ENCODE assay signal across 21 cellular contexts in genomic region chr5:130222638-130223037, GRCh38.
DNase-seq lines count a peak whose midpoint lies in the region; ATAC-seq and TF ChIP-seq lines count a peak whose summit lies in the region.
"Had no signal": no experiment of that assay in that cellular context is flagged by ENCODE, and none has a peak within 500 bp of the region (broad histone marks: within the 10 kb centered on the region; RNA-seq: fewer than 3 reads in every experiment).

No MANE protein-coding gene starts in this region.

- POLR2A ChIA-PET in OCI-LY7 (lab: Charles Lee), result no interaction called here

- CTCF ChIA-PET in OCI-LY7 (lab: Charles Lee; ENCODE audit: unreplicated experiment), result no interaction called here

- no peak overlapping the region for H3K4me3 Mint-ChIP-seq in GM23338
- no peak overlapping the region for H3K4me3 Mint-ChIP-seq in natural killer cell
- H3K4me3 Mint-ChIP-seq: activated naive CD4-positive, alpha-beta T cell treated with anti-CD3 and anti-CD28 coated beads for 36 hours; IgD-negative memory B cell; neural crest cell had no signal

- H3K79me2 ChIP-seq in GM23338 (replicated peaks; ENCODE audit: insufficient read depth) (no peaks in the 10 kb centered on the region), OCI-LY7 (ENCODE audit: insufficient read depth, low read depth, low read length) (no peaks in the 10 kb centered on the region)

- H3K9me2 ChIP-seq in GM23338 (ENCODE audit: insufficient read depth) (0 out of 2 replicates have a peak, but pooled peaks cover 4% of the 10 kb centered on the region), OCI-LY7 (ENCODE audit: insufficient read depth, low read length) (no peaks in the 10 kb centered on the region)

- H3K27me3 Mint-ChIP-seq in GM23338 (ENCODE audit: insufficient read depth, low read depth, poor library complexity), result no peaks in the 10 kb centered on the region
- no peaks in the 10 kb centered on the region for H3K27me3 Mint-ChIP-seq in natural killer cell (ENCODE audit: low read depth in 2 of 2)
- H3K27me3 Mint-ChIP-seq: IgD-negative memory B cell had no signal

- no peaks in the 10 kb centered on the region for H3K9me3 ChIP-seq in OCI-LY7 (ENCODE audit: low read length)
- H3K9me3 ChIP-seq: esophagus muscularis mucosa had no signal

- H3K4me2 ChIP-seq in GM23338, result no peak overlapping the region
- no peak overlapping the region for H3K4me2 ChIP-seq in OCI-LY7 (ENCODE audit: low read length)

- H3K27ac Mint-ChIP-seq in GM23338 (peak overlapping the region; percentile 44; the same call in 1 of the 2 replicates), natural killer cell (no peak overlapping the region)
- H3K27ac Mint-ChIP-seq: activated naive CD4-positive, alpha-beta T cell treated with anti-CD3 and anti-CD28 coated beads for 36 hours; IgD-negative memory B cell had no signal

- H3K9me3 Mint-ChIP-seq in GM23338, result peaks cover 12% of the 10 kb centered on the region
- peaks cover 3 to 7% of the 10 kb centered on the region in 2 donors for H3K9me3 Mint-ChIP-seq in natural killer cell
- H3K9me3 Mint-ChIP-seq: neural crest cell had no signal

- intact Hi-C loops in OCI-LY7 (cut with micrococcal nuclease; ENCODE audit: unreplicated experiment) (no loop called here), natural killer cell (cut with micrococcal nuclease) (no loop called here)

- no peak for ATAC-seq in GM23338
- no peak for ATAC-seq in GM21423 (IDR thresholded peaks at IDR 0.05; ENCODE audit: unreplicated experiment)
- no peak for ATAC-seq in natural killer cell

- peaks cover 15% of the 10 kb centered on the region; the same call in 2 of the 3 replicates for H3K36me3 Mint-ChIP-seq in GM23338 (ENCODE audit: low read depth)
- H3K36me3 Mint-ChIP-seq in natural killer cell, result no peaks in the 10 kb centered on the region
- H3K36me3 Mint-ChIP-seq: IgD-negative memory B cell had no signal

- BruUV-seq in OCI-LY7 (replicated peaks; lab: Mats Ljungman, UMichigan), result no TSS peak

- H4K20me1 ChIP-seq in GM23338 (replicated peaks; ENCODE audit: insufficient read depth) (no peaks in the 10 kb centered on the region), OCI-LY7 (ENCODE audit: insufficient read depth, low read length) (no peaks in the 10 kb centered on the region)

- no peaks in the 10 kb centered on the region for H3K27me3 ChIP-seq in GM23338 (ENCODE audit: insufficient read depth)
- H3K27me3 ChIP-seq: ascending aorta, esophagus muscularis mucosa, right atrium auricular region had no signal

- H3K4me3 ChIP-seq in GM23338 (no peak overlapping the region), OCI-LY7 (ENCODE audit: low read depth, low read length, poor library complexity, severe bottlenecking) (no peak overlapping the region)
- H3K4me3 ChIP-seq: esophagus muscularis mucosa, right atrium auricular region had no signal

- H3K27ac ChIP-seq in GM23338 (ENCODE audit: low read depth) (no peak overlapping the region), OCI-LY7 (ENCODE audit: low read depth, low read length, poor library complexity, severe bottlenecking) (no peak overlapping the region)
- H3K27ac ChIP-seq: ascending aorta, esophagus muscularis mucosa, right atrium auricular region had no signal

- TF ChIP-seq CTCF in GM23338 (conservative IDR thresholded peaks at IDR 0.05; ENCODE audit: low read depth in 2 of 2), result no peak
- no peak for TF ChIP-seq CTCF in OCI-LY7 (conservative IDR thresholded peaks at IDR 0.05; ENCODE audit: low read length)
- no peak for TF ChIP-seq CTCF in natural killer cell (IDR thresholded peaks at IDR 0.05)

- DNase-seq in GM23338 (ENCODE audit: low spot score) (no peak), amniotic epithelial cell (ENCODE audit: low read depth) (peak; percentile 26), fibroblast of gingiva (ENCODE audit: low read depth) (peak; percentile 38), pons (ENCODE audit: low spot score) (peak; percentile 11), OCI-LY7 (ENCODE audit: low spot score) (no peak), D341Med (ENCODE audit: low spot score) (no peak), natural killer cell (no peak)
- DNase-seq: activated CD4-positive, alpha-beta T cell treated with anti-CD3 and anti-CD28 coated beads, Interleukin-2, amount 50 U/mL, for 4 hours; activated naive CD4-positive, alpha-beta T cell treated with anti-CD3 and anti-CD28 coated beads for 36 hours; hypothalamus; NCI-H2029; NCI-H446 treated with DMSO at 0.1 percent for 48 hours; NK-92 treated with Interleukin-12 subunit alpha and Interleukin-12 subunit beta, amount 100 ng/mL, for 24 hours; stimulated activated naive CD4-positive, alpha-beta T cell; trophoblast cell had no signal

- H3K36me3 ChIP-seq in GM23338 (ENCODE audit: insufficient read depth) (no peaks in the 10 kb centered on the region), OCI-LY7 (ENCODE audit: insufficient read depth, low read length) (no peaks in the 10 kb centered on the region)
- H3K36me3 ChIP-seq: ascending aorta, esophagus muscularis mucosa, right atrium auricular region had no signal

- H3K4me1 ChIP-seq in GM23338 (ENCODE audit: insufficient read depth) (no peaks in the 10 kb centered on the region), OCI-LY7 (ENCODE audit: insufficient read depth, low read length, poor library complexity, severe bottlenecking) (no peaks in the 10 kb centered on the region)
- H3K4me1 ChIP-seq: ascending aorta, right atrium auricular region had no signal

- H2AFZ ChIP-seq in GM23338, result no peak overlapping the region
- no peak overlapping the region for H2AFZ ChIP-seq in OCI-LY7 (ENCODE audit: low read length)

- no peaks in the 10 kb centered on the region for H3F3A ChIP-seq in GM23338 (replicated peaks; ENCODE audit: low read depth)

- no peaks in the 10 kb centered on the region; the same call in 2 of the 3 replicates for H3K4me1 Mint-ChIP-seq in GM23338
- no peaks in the 10 kb centered on the region for H3K4me1 Mint-ChIP-seq in natural killer cell
- H3K4me1 Mint-ChIP-seq: IgD-negative memory B cell, neural crest cell had no signal

TF ChIP-seq in GM23338, 12 proteins besides CTCF, POLR2A, EP300 and RAD21:
- no peak for TF ChIP-seq POLR2AphosphoS5 (IDR thresholded peaks at IDR 0.05; ENCODE audit: low read depth)
- TF ChIP-seq, protein P1, sequence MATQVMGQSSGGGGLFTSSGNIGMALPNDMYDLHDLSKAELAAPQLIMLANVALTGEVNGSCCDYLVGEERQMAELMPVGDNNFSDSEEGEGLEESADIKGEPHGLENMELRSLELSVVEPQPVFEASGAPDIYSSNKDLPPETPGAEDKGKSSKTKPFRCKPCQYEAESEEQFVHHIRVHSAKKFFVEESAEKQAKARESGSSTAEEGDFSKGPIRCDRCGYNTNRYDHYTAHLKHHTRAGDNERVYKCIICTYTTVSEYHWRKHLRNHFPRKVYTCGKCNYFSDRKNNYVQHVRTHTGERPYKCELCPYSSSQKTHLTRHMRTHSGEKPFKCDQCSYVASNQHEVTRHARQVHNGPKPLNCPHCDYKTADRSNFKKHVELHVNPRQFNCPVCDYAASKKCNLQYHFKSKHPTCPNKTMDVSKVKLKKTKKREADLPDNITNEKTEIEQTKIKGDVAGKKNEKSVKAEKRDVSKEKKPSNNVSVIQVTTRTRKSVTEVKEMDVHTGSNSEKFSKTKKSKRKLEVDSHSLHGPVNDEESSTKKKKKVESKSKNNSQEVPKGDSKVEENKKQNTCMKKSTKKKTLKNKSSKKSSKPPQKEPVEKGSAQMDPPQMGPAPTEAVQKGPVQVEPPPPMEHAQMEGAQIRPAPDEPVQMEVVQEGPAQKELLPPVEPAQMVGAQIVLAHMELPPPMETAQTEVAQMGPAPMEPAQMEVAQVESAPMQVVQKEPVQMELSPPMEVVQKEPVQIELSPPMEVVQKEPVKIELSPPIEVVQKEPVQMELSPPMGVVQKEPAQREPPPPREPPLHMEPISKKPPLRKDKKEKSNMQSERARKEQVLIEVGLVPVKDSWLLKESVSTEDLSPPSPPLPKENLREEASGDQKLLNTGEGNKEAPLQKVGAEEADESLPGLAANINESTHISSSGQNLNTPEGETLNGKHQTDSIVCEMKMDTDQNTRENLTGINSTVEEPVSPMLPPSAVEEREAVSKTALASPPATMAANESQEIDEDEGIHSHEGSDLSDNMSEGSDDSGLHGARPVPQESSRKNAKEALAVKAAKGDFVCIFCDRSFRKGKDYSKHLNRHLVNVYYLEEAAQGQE (IDR thresholded peaks at IDR 0.05; ENCODE audit: unreplicated experiment), result no peak

Comparison
In these comparisons a context has a peak if more than half of its experiments do, and no peak if none do; other contexts are left out.
1. DNase-seq: peak in amniotic epithelial cell (single experiment), fibroblast of gingiva (single experiment) and pons (single experiment); none in GM23338 (single experiment), OCI-LY7 (single experiment), D341Med (single experiment) and natural killer cell (single experiment).